In the genomic region with DNA sequence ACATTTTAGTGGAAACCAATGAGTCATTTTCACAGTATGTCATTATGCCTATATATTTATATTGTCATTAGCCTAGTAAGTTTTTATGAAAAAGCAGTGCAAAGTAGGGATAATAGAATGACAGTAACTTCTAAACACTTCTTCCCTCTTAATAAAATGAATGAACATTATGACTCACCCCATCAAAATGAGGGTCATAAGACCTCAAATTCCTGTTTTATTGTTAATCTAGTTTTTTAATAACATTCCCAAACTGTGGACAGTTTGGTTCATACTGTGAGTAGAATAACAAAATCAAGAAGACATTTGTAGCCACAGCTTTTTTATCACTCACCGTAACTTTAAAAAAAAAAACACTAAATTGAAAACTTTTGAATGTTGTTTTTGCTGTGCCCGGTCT, we compare ENCODE assay signal across 13 cellular contexts.
DNase-seq lines count a peak whose midpoint lies in the region; ATAC-seq and TF ChIP-seq lines count a peak whose summit lies in the region.
"Had no signal": no experiment of that assay in that cellular context is flagged by ENCODE, and none has a peak within 500 bp of the region (broad histone marks: within the 10 kb centered on the region; RNA-seq: fewer than 3 reads in every experiment).

No MANE protein-coding gene starts in this region.

- H3K9me3 ChIP-seq in SK-N-MC (ENCODE audit: low read depth, low read length), result no peaks in the 10 kb centered on the region
- H3K9me3 ChIP-seq: ascending aorta, psoas muscle had no signal

- no peak overlapping the region for H3K9ac ChIP-seq in SK-N-MC (ENCODE audit: insufficient read length)

- no peak for TF ChIP-seq CTCF in retinal pigment epithelial cell (conservative IDR thresholded peaks at IDR 0.05; ENCODE audit: low read depth, low read length)

- peak overlapping the region; percentile 28; the same call in 1 of the 2 replicates for H3K27ac ChIP-seq in SK-N-MC
- H3K27ac ChIP-seq: ascending aorta, psoas muscle had no signal

- peak; percentile 86 for DNase-seq in EH (ENCODE audit: low read depth)
- no peak for DNase-seq in SK-N-MC (ENCODE audit: low read depth, low spot score)
- peak; percentile 60 for DNase-seq in fibroblast of peridontal ligament (ENCODE audit: extremely low read depth)
- peak; percentile 21 for DNase-seq in retinal pigment epithelial cell (ENCODE audit: low read depth)
- DNase-seq in Ammon's horn (ENCODE audit: low spot score), result no peak
- no peak for DNase-seq in pons (ENCODE audit: low spot score)
- no peak for DNase-seq in NCI-H2196 (lab: John Stamatoyannopoulos, UW; ENCODE audit: unreplicated experiment)
- DNase-seq: effector memory CD8-positive, alpha-beta T cell; NCI-H1436; psoas muscle; T-helper 17 cell had no signal

- H3K4me3 ChIP-seq in SK-N-MC (no peak overlapping the region), retinal pigment epithelial cell (ENCODE audit: low read length) (no peak overlapping the region)
- H3K4me3 ChIP-seq: ascending aorta, psoas muscle had no signal

- H3K36me3 ChIP-seq in SK-N-MC (ENCODE audit: insufficient read depth, low read length), result no peaks in the 10 kb centered on the region
- H3K36me3 ChIP-seq: ascending aorta had no signal

- ATAC-seq in esophagus mucosa, result no peak
- ATAC-seq: effector memory CD8-positive, alpha-beta T cell; psoas muscle; T-helper 17 cell had no signal

Comparison
In these comparisons a context has a peak if more than half of its experiments do, and no peak if none do; other contexts are left out.
1. DNase-seq: peak in EH (single experiment), fibroblast of peridontal ligament (single experiment) and retinal pigment epithelial cell (single experiment); none in SK-N-MC (single experiment), Ammon's horn (single experiment), pons (single experiment) and NCI-H2196 (single experiment).